Comparison of ENCODE assay signal across 37 cellular contexts in genomic region chr20:24938498-24938897, GRCh38. TPM values are rescaled to one million over a fixed set of nuclear protein-coding genes. Genes with fewer than 3 reads are reported as not detected.
"Had no signal": no experiment of that assay in that cellular context is flagged by ENCODE, and none has a peak within 500 bp of the region (broad histone marks: within the 10 kb centered on the region; RNA-seq: fewer than 3 reads in every experiment).

No MANE protein-coding gene starts in this region.

- H3K9me3 ChIP-seq: MG63, Peyer's patch had no signal

- H3K27ac ChIP-seq: cardiac muscle cell, Peyer's patch, WERI-Rb-1 had no signal

- ATAC-seq: activated CD8-positive, alpha-beta T cell treated with anti-CD3 and anti-CD28 coated beads, Interleukin-2, amount 10 ng/mL, durations not matched to agents 7 days and 5 days; activated naive CD8-positive, alpha-beta T cell treated with anti-CD3 and anti-CD28 coated beads, Interleukin-2, amount 50 U/mL, for 24 hours; PC-3; Right ventricle myocardium inferior; SK-N-SH treated with all-trans-retinoic acid at 6 μM for 48 hours; T-cell; T-helper 17 cell had no signal

- H3K4me1 ChIP-seq: Peyer's patch had no signal

- H3K4me3 Mint-ChIP-seq: activated CD8-positive, alpha-beta T cell treated with anti-CD3 and anti-CD28 coated beads, Interleukin-2, amount 10 ng/mL, durations not matched to agents 7 days and 5 days; activated naive CD4-positive, alpha-beta T cell treated with anti-CD3 and anti-CD28 coated beads, Interleukin-2, amount 10 ng/mL, durations not matched to agents 7 days and 5 days; activated naive CD8-positive, alpha-beta T cell; activated naive CD8-positive, alpha-beta T cell treated with anti-CD3 and anti-CD28 coated beads, Interleukin-2, amount 50 U/mL, for 24 hours; central memory CD8-positive, alpha-beta T cell; IgD-negative memory B cell; T-cell; T-helper 17 cell had no signal

- DNase-seq: activated CD4-positive, alpha-beta T cell treated with anti-CD3 and anti-CD28 coated beads for 1 hour; activated CD4-positive, alpha-beta T cell treated with anti-CD3 and anti-CD28 coated beads for 48 hours; activated CD4-positive, CD25-positive, alpha-beta regulatory T cell; activated CD8-positive, alpha-beta memory T cell treated with anti-CD3 and anti-CD28 coated beads, Interleukin-2, amount 50 U/mL, for 48 hours; activated CD8-positive, alpha-beta T cell treated with anti-CD3 and anti-CD28 coated beads, Interleukin-2, amount 10 ng/mL, durations not matched to agents 7 days and 5 days; activated effector memory CD4-positive, alpha-beta T cell treated with Interleukin-2 at 50 U/mL for 16 hours; activated naive CD4-positive, alpha-beta T cell treated with anti-CD3 and anti-CD28 coated beads, Interleukin-2, amount 10 ng/mL, durations not matched to agents 7 days and 5 days; activated naive CD8-positive, alpha-beta T cell treated with anti-CD3 and anti-CD28 coated beads, Interleukin-2, amount 50 U/mL, for 24 hours; activated T-cell treated with anti-CD3 and anti-CD28 coated beads, Interleukin-2, amount 50 U/mL, for 48 hours; Kasumi-1; KBM-7; MG63; NCI-H1048; NCI-H1105 treated with DMSO at 0.1 percent for 48 hours; NCI-H1436; NCI-H187; NCI-H2029 treated with DMSO at 0.1 percent for 48 hours; NCI-H2107; NCI-H226; NCI-H446 treated with DMSO at 0.1 percent for 48 hours; NCI-H526; NCI-H748 treated with DMSO at 0.1 percent for 48 hours; NK-92 treated with Interleukin-12 subunit alpha and Interleukin-12 subunit beta, amount 100 ng/mL, for 24 hours; PC-3; RPMI8226; SIG-M5; T-cell; T-helper 17 cell; WERI-Rb-1 had no signal

- H3K4me3 ChIP-seq: cardiac muscle cell, MG63, Peyer's patch had no signal

- H3K27ac Mint-ChIP-seq: activated CD8-positive, alpha-beta T cell treated with anti-CD3 and anti-CD28 coated beads, Interleukin-2, amount 10 ng/mL, durations not matched to agents 7 days and 5 days; activated naive CD4-positive, alpha-beta T cell treated with anti-CD3 and anti-CD28 coated beads, Interleukin-2, amount 10 ng/mL, durations not matched to agents 7 days and 5 days; activated naive CD8-positive, alpha-beta T cell; activated naive CD8-positive, alpha-beta T cell treated with anti-CD3 and anti-CD28 coated beads, Interleukin-2, amount 50 U/mL, for 24 hours; IgD-negative memory B cell; T-cell; T-helper 17 cell had no signal

- H3K36me3 ChIP-seq: cardiac muscle cell, MG63, Peyer's patch, WERI-Rb-1 had no signal

- H3K4me1 Mint-ChIP-seq: IgD-negative memory B cell, T-helper 17 cell had no signal

- H3K27me3 Mint-ChIP-seq: activated naive CD4-positive, alpha-beta T cell treated with anti-CD3 and anti-CD28 coated beads, Interleukin-2, amount 10 ng/mL, durations not matched to agents 7 days and 5 days; activated naive CD8-positive, alpha-beta T cell; activated naive CD8-positive, alpha-beta T cell treated with anti-CD3 and anti-CD28 coated beads, Interleukin-2, amount 50 U/mL, for 24 hours; central memory CD8-positive, alpha-beta T cell; IgD-negative memory B cell; T-cell; T-helper 17 cell had no signal

- H3K9me3 Mint-ChIP-seq: central memory CD8-positive, alpha-beta T cell had no signal

- H3K27me3 ChIP-seq: cardiac muscle cell, MG63, Peyer's patch had no signal

RNA-seq across cellular contexts. Expression of gene CST7, which starts 10.6 kb away (rescaled TPM):
- total RNA-seq: cardiac muscle cell, chondrocyte, PC-3 had no signal
